Comparison of ENCODE assay signal across 20 cellular contexts in genomic region chr18:62509779-62510178, GRCh38. TPM values are rescaled to one million over a fixed set of nuclear protein-coding genes. Genes with fewer than 3 reads are reported as not detected.
DNase-seq lines count a peak whose midpoint lies in the region; ATAC-seq, FAIRE-seq and TF ChIP-seq lines count a peak whose summit lies in the region.
"Had no signal": no experiment of that assay in that cellular context is flagged by ENCODE, and none has a peak within 500 bp of the region (broad histone marks: within the 10 kb centered on the region; RNA-seq: fewer than 3 reads in every experiment).

No MANE protein-coding gene starts in this region.

- no peak overlapping the region for H3K9ac ChIP-seq in liver (ENCODE audit: low read depth in 1 of 2, low read length in 2 of 2)

- peaks cover 0 to 3% (median under 1%) of the 10 kb centered on the region in 4 donors for H3K9me3 ChIP-seq in liver (ENCODE audit: control insufficient read depth in 4 of 4, low read length in 3 of 4)
- H3K9me3 ChIP-seq in small intestine (ENCODE audit: control insufficient read depth, low read depth): no peaks in the 10 kb centered on the region

- TF ChIP-seq CTCF in liver (IDR thresholded peaks at IDR 0.05; ENCODE audit: low read depth, low read length, missing input control): no peak

- ATAC-seq in left colon (peak; percentile 61), GM18858 (IDR thresholded peaks at IDR 0.05; ENCODE audit: unreplicated experiment) (no peak), sciatic nerve (no peak)
- no peak for ATAC-seq in stimulated activated naive CD8-positive, alpha-beta T cell treated with anti-CD3 and anti-CD28 coated beads, Interleukin-15, Interleukin-2, amounts not matched to agents 100 U/mL and 50 U/mL, for 24 hours
- ATAC-seq: A549, GM23338, HCT116 had no signal

- no peaks in the 10 kb centered on the region for H3K36me3 ChIP-seq in liver (ENCODE audit: control insufficient read depth in 4 of 4, insufficient read depth in 3 of 4, low read depth in 1 of 4, low read length in 3 of 4)
- no peaks in the 10 kb centered on the region for H3K36me3 ChIP-seq in small intestine (ENCODE audit: control insufficient read depth in 2 of 2, insufficient read depth in 2 of 2, low read length in 2 of 2)

- FAIRE-seq in GM12891 (lab: Jason Lieb, UNC): peak; percentile 9
- FAIRE-seq in small intestine (lab: Jason Lieb, UNC): no peak
- FAIRE-seq: A549, GM12892 had no signal

- H3K27me3 ChIP-seq in liver (ENCODE audit: control insufficient read depth in 4 of 4, insufficient read depth in 4 of 4, low read length in 3 of 4) (no peaks in the 10 kb centered on the region), small intestine (ENCODE audit: control insufficient read depth in 2 of 2, insufficient read depth in 2 of 2, low read length in 2 of 2) (no peaks in the 10 kb centered on the region)

- H3K4me1 ChIP-seq in liver (ENCODE audit: control insufficient read depth in 4 of 4, insufficient read depth in 4 of 4, low read length in 3 of 4): peaks cover 9 to 35% (median 24%) of the 10 kb centered on the region in 4 donors
- H3K4me1 ChIP-seq in small intestine (ENCODE audit: control insufficient read depth in 2 of 2, insufficient read depth in 1 of 2, low read depth in 1 of 2, low read length in 1 of 2): peaks cover 2 to 4% of the 10 kb centered on the region in 2 donors

- H3K4me3 ChIP-seq in liver (ENCODE audit: low read depth in 1 of 3, low read length in 3 of 3): no peak overlapping the region
- no peak overlapping the region for H3K4me3 ChIP-seq in small intestine (ENCODE audit: low read depth in 1 of 2, low read length in 2 of 2)
- H3K4me3 ChIP-seq: A549, GM23338 had no signal

- TF ChIP-seq POLR2A in GM12891 (IDR thresholded peaks at IDR 0.05; ENCODE audit: low read depth, low read length): no peak

- DNase-seq in GM12891 (ENCODE audit: insufficient read length, low spot score) (no peak), left colon (no peak), small intestine (peak; percentile 29), sciatic nerve (ENCODE audit: low spot score) (no peak)
- DNase-seq in stimulated activated naive CD8-positive, alpha-beta T cell treated with anti-CD3 and anti-CD28 coated beads, Interleukin-15, Interleukin-2, amounts not matched to agents 100 U/mL and 50 U/mL, for 24 hours: no peak
- DNase-seq: 8988T; ACHN; C1 segment of cervical spinal cord; CD4-positive, alpha-beta memory T cell; COR-L47; DMS53; DMS79 treated with DMSO at 0.1 percent for 48 hours; GF-D8; H9 had no signal

- peak; percentile 30 to 36 for TF ChIP-seq RAD21 in liver (IDR thresholded peaks at IDR 0.05)

- 29% methylated on average over 1 of the region's 1 CpG for WGBS in liver
- WGBS in small intestine, 3 donors: 27 to 55% (median 37%) methylated on average over 1 of the region's 1 CpG

- peak overlapping the region; percentile 40 to 44 for H3K27ac ChIP-seq in liver (ENCODE audit: low read depth in 1 of 2, low read length in 2 of 2)
- no peak overlapping the region for H3K27ac ChIP-seq in small intestine (ENCODE audit: low read depth in 1 of 2, low read length in 1 of 2)
- H3K27ac ChIP-seq: A549 had no signal

- intact Hi-C loops in left colon (cut with DNase I, micrococcal nuclease) (no loop called here), sciatic nerve (cut with DNase I) (no loop called here)

TF ChIP-seq in GM12891, 5 proteins besides CTCF, POLR2A, EP300 and RAD21:
- no peak for TF ChIP-seq PAX5 (IDR thresholded peaks at IDR 0.05; ENCODE audit: insufficient read depth, low read length, severe bottlenecking)
- no peak for TF ChIP-seq SPI1 (IDR thresholded peaks at IDR 0.05; ENCODE audit: low read depth, low read length)
- TF ChIP-seq POLR2AphosphoS5 (IDR thresholded peaks at IDR 0.05; ENCODE audit: low read depth, low read length): no peak
- no peak for TF ChIP-seq POU2F2 (IDR thresholded peaks at IDR 0.05; ENCODE audit: low read depth, low read length)
- TF ChIP-seq TAF1 (IDR thresholded peaks at IDR 0.05; ENCODE audit: low read depth, low read length): no peak

TF ChIP-seq in liver, 16 proteins besides CTCF, POLR2A, EP300 and RAD21:
- TF ChIP-seq REST (IDR thresholded peaks at IDR 0.05) (peak; percentile 57), HNF4G (IDR thresholded peaks at IDR 0.05) (no peak), GABPA (IDR thresholded peaks at IDR 0.05 in 1 of 2, conservative IDR thresholded peaks at IDR 0.05 in 1 of 2) (peak in 1 of 2 donors; percentile 18), HNF4A (conservative IDR thresholded peaks at IDR 0.05) (peak; percentile 68 to 75), FOXA2 (IDR thresholded peaks at IDR 0.05) (peak; percentile 49), TAF1 (conservative IDR thresholded peaks at IDR 0.05) (no peak), NR2F2 (IDR thresholded peaks at IDR 0.05) (no peak), YY1 (IDR thresholded peaks at IDR 0.05) (peak; percentile 63), EGR1 (IDR thresholded peaks at IDR 0.05; ENCODE audit: low read depth in 2 of 2) (no peak), FOXA1 (IDR thresholded peaks at IDR 0.05) (peak; percentile 12), ATF3 (IDR thresholded peaks at IDR 0.05) (no peak), SP1 (IDR thresholded peaks at IDR 0.05) (peak; percentile 88), RXRA (IDR thresholded peaks at IDR 0.05) (peak; percentile 89 to 90), JUND (IDR thresholded peaks at IDR 0.05) (peak; percentile 48 to 66)
- TF ChIP-seq, protein P1, sequence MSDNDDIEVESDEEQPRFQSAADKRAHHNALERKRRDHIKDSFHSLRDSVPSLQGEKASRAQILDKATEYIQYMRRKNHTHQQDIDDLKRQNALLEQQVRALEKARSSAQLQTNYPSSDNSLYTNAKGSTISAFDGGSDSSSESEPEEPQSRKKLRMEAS (IDR thresholded peaks at IDR 0.05): peak; percentile 32
- TF ChIP-seq, protein P2, sequence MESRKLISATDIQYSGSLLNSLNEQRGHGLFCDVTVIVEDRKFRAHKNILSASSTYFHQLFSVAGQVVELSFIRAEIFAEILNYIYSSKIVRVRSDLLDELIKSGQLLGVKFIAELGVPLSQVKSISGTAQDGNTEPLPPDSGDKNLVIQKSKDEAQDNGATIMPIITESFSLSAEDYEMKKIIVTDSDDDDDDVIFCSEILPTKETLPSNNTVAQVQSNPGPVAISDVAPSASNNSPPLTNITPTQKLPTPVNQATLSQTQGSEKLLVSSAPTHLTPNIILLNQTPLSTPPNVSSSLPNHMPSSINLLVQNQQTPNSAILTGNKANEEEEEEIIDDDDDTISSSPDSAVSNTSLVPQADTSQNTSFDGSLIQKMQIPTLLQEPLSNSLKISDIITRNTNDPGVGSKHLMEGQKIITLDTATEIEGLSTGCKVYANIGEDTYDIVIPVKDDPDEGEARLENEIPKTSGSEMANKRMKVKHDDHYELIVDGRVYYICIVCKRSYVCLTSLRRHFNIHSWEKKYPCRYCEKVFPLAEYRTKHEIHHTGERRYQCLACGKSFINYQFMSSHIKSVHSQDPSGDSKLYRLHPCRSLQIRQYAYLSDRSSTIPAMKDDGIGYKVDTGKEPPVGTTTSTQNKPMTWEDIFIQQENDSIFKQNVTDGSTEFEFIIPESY (IDR thresholded peaks at IDR 0.05): peak; percentile 43

RNA-seq across cellular contexts. Expression of gene ZCCHC2, which starts 13.0 kb away (rescaled TPM):
- polyA plus RNA-seq in GM12891 (2012; ENCODE audit: low read depth, missing spikeins): 7.7 TPM
- total RNA-seq in left colon (10 to 100 TPM; 20.2 to 23.5 TPM), liver (10 to 100 TPM; 11.9 to 25.4 TPM), sciatic nerve (35.5 TPM)
- polyA plus RNA-seq in liver (1 to 10 TPM; 7.1 to 9.8 TPM), small intestine (1 to 10 TPM; 5.1 to 8.7 (median 7.9) TPM)

Comparison
In these comparisons a context has a peak if more than half of its experiments do, and no peak if none do; other contexts are left out.
1. H3K27ac ChIP-seq: peak in liver (2 of 2); none in small intestine (0 of 2).